ENCODE assay signal across 8 cellular contexts in genomic region chr16:73048292-73049050, GRCh38. TPM values are rescaled to one million over a fixed set of nuclear protein-coding genes. Genes with fewer than 3 reads are reported as not detected.
DNase-seq lines count a peak whose midpoint lies in the region; ATAC-seq, FAIRE-seq and TF ChIP-seq lines count a peak whose summit lies in the region.

No MANE protein-coding gene starts in this region.

- WGBS in mammary epithelial cell (ENCODE audit: low coverage, missing lambda C conversion rate): 76% methylated on average over 7 of the region's 56 CpGs
- 5% methylated on average over 56 of the region's 56 CpGs for WGBS in liver
- WGBS in transverse colon (ENCODE audit: low coverage in 1 of 2), 2 donors: 15 to 22% methylated on average over 10 to 18 of the region's 56 CpGs

- no peaks in the 10 kb centered on the region for H3K9me3 ChIP-seq in mammary epithelial cell (replicated peaks; ENCODE audit: insufficient read depth, low read length)
- H3K9me3 ChIP-seq in liver (ENCODE audit: control insufficient read depth in 4 of 4, low read length in 3 of 4): no peaks in the 10 kb centered on the region
- H3K9me3 ChIP-seq in transverse colon: no peaks in the 10 kb centered on the region

- H3K9ac ChIP-seq in mammary epithelial cell (ENCODE audit: insufficient read depth, low read length): peak overlapping the region; percentile 44
- H3K9ac ChIP-seq in liver (ENCODE audit: low read depth in 1 of 2, low read length in 2 of 2): peak overlapping the region; percentile 19 to 71

- peak overlapping the region; percentile 97 for H3K4me2 ChIP-seq in mammary epithelial cell (ENCODE audit: insufficient read depth, low read depth, low read length)

- no peaks in the 10 kb centered on the region for H4K20me1 ChIP-seq in mammary epithelial cell (ENCODE audit: insufficient read depth, low read length)

- H2AFZ ChIP-seq in mammary epithelial cell (ENCODE audit: low read depth, low read length): peak overlapping the region; percentile 76

- no peaks in the 10 kb centered on the region for H3K36me3 ChIP-seq in mammary epithelial cell (ENCODE audit: insufficient read depth, low read length)
- no peaks in the 10 kb centered on the region for H3K36me3 ChIP-seq in liver (ENCODE audit: control insufficient read depth in 4 of 4, insufficient read depth in 3 of 4, low read depth in 1 of 4, low read length in 3 of 4)
- H3K36me3 ChIP-seq in transverse colon: no peaks in the 10 kb centered on the region

- in situ Hi-C loops in mammary epithelial cell (cut with MboI; ENCODE audit: low sequenced_read_pairs in 2 of 2): no loop called here
- in situ Hi-C loops in transverse colon (cut with MboI; ENCODE audit: low pct_ligation_motif_present in 1 of 4, low pct_unique_long_range_greater_than_20kb in 1 of 4, low sequenced_read_pairs in 3 of 4): loop anchor here in 1 of 4 donors (25.0 kb wide), 1 partner anchor 211 kb away; no protein-coding TSS in a partner anchor

- H3K4me1 ChIP-seq in mammary epithelial cell (ENCODE audit: insufficient read depth, low read length): peaks cover 27% of the 10 kb centered on the region
- peaks cover 2 to 49% (median 35%) of the 10 kb centered on the region in 4 donors for H3K4me1 ChIP-seq in liver (ENCODE audit: control insufficient read depth in 4 of 4, insufficient read depth in 4 of 4, low read length in 3 of 4)
- peaks cover 40 to 83% (median 69%) of the 10 kb centered on the region in 4 donors for H3K4me1 ChIP-seq in transverse colon

- H3K4me3 ChIP-seq in mammary epithelial cell (replicated peaks in 1 of 3; ENCODE audit: insufficient read depth in 1 of 3, low read depth in 2 of 3, low read length in 3 of 3) (peak overlapping the region; percentile 56 to 74 (median 57)), liver (ENCODE audit: low read depth in 1 of 3, low read length in 3 of 3) (peak overlapping the region in 2 of 3 donors; percentile 49 to 85), transverse colon (peak overlapping the region; percentile 55 to 95 (median 72))

- no peak for TF ChIP-seq EP300 in transverse colon (IDR thresholded peaks at IDR 0.05; ENCODE audit: low read depth)

- dilution Hi-C loops in mammary epithelial cell (cut with HindIII; ENCODE audit: low sequenced_read_pairs): no loop called here

- ATAC-seq in GM18511 (IDR thresholded peaks at IDR 0.05; ENCODE audit: unreplicated experiment) (peak; percentile 27), HG03460 (IDR thresholded peaks at IDR 0.05; ENCODE audit: unreplicated experiment) (peak; percentile 4)

- CTCF ChIA-PET in mammary epithelial cell (lab: Charles Lee; ENCODE audit: low non-redundant PET): no interaction called here

- FAIRE-seq in urothelium cell line (lab: Jason Lieb, UNC): no peak

- H3K27ac ChIP-seq in mammary epithelial cell (ENCODE audit: insufficient read depth, low read depth, low read length) (peak overlapping the region; percentile 7), liver (ENCODE audit: low read depth in 1 of 2, low read length in 2 of 2) (peak overlapping the region; percentile 81 to 82), transverse colon (peak overlapping the region; percentile 92 to 96 (median 96))

- peaks cover 86% of the 10 kb centered on the region for H3K79me2 ChIP-seq in mammary epithelial cell (ENCODE audit: insufficient read depth, low read length)

- intact Hi-C loops in mammary epithelial cell (cut with micrococcal nuclease) (loop anchor here (5.0 kb wide), 3 partner anchors 76 to 546 kb away; no protein-coding TSS in a partner anchor), transverse colon (cut with DNase I; ENCODE audit: low total_unique reads) (loop anchor here (5.0 to 10.0 kb wide), 2 partner anchors 114 to 216 kb away; no protein-coding TSS in a partner anchor)

- peak in 1 of 2 donors; percentile 28 for TF ChIP-seq CTCF in mammary epithelial cell (conservative IDR thresholded peaks at IDR 0.05 in 1 of 2, IDR thresholded peaks at IDR 0.05 in 1 of 2; ENCODE audit: extremely low read depth in 1 of 2, insufficient read depth in 1 of 2, low read depth in 1 of 2, low read length in 2 of 2)
- no peak for TF ChIP-seq CTCF in liver (IDR thresholded peaks at IDR 0.05; ENCODE audit: low read depth, low read length, missing input control)
- peak in 1 of 5 experiments; percentile 28 for TF ChIP-seq CTCF in transverse colon (IDR thresholded peaks at IDR 0.05)

- peak; percentile 11 to 26 for TF ChIP-seq RAD21 in liver (IDR thresholded peaks at IDR 0.05)

- H3K27me3 ChIP-seq in mammary epithelial cell (ENCODE audit: insufficient read depth, low read length) (no peaks in the 10 kb centered on the region), liver (ENCODE audit: control insufficient read depth in 4 of 4, insufficient read depth in 4 of 4, low read length in 3 of 4) (no peaks in the 10 kb centered on the region), transverse colon (no peaks in the 10 kb centered on the region)

- peak; percentile 47 for TF ChIP-seq POLR2A in transverse colon (IDR thresholded peaks at IDR 0.05)

- BruUV-seq in mammary epithelial cell (replicated peaks; lab: Mats Ljungman, UMichigan): TSS peak; percentile 25

- DNase-seq in mammary epithelial cell (no peak), transverse colon (peak; percentile 67), NOMO-1 treated with DMSO at 0.1 percent for 48 hours (lab: John Stamatoyannopoulos, UW; ENCODE audit: unreplicated experiment) (no peak), putamen (ENCODE audit: low spot score) (no peak), urothelium cell line (ENCODE audit: low spot score) (no peak)

TF ChIP-seq in liver, 16 proteins besides CTCF, POLR2A, EP300 and RAD21:
- peak; percentile 29 for TF ChIP-seq YY1 (IDR thresholded peaks at IDR 0.05)
- peak; percentile 34 to 51 for TF ChIP-seq RXRA (IDR thresholded peaks at IDR 0.05)
- no peak for TF ChIP-seq GABPA (IDR thresholded peaks at IDR 0.05 in 1 of 2, conservative IDR thresholded peaks at IDR 0.05 in 1 of 2)
- no peak for TF ChIP-seq FOXA2 (IDR thresholded peaks at IDR 0.05)
- TF ChIP-seq ZBTB33 (IDR thresholded peaks at IDR 0.05): no peak
- TF ChIP-seq ATF3 (IDR thresholded peaks at IDR 0.05): no peak
- no peak for TF ChIP-seq REST (IDR thresholded peaks at IDR 0.05)
- TF ChIP-seq SP1 (IDR thresholded peaks at IDR 0.05): peak; percentile 16
- no peak for TF ChIP-seq MAX (IDR thresholded peaks at IDR 0.05)
- TF ChIP-seq EGR1 (IDR thresholded peaks at IDR 0.05; ENCODE audit: low read depth in 2 of 2): no peak
- TF ChIP-seq JUND (IDR thresholded peaks at IDR 0.05): no peak
- no peak for TF ChIP-seq HNF4G (IDR thresholded peaks at IDR 0.05)
- TF ChIP-seq TAF1 (conservative IDR thresholded peaks at IDR 0.05): no peak
- no peak for TF ChIP-seq HNF4A (conservative IDR thresholded peaks at IDR 0.05)
- TF ChIP-seq NR2F2 (IDR thresholded peaks at IDR 0.05): peak; percentile 72
- TF ChIP-seq FOXA1 (IDR thresholded peaks at IDR 0.05): no peak

RNA-seq across cellular contexts. Expression of gene ZFHX3, which starts 0.5 kb away (rescaled TPM):
- 10 to 100 TPM in 1 of 2 donors, 1 to 10 TPM in 1; 6.7 to 11.3 TPM for total RNA-seq in mammary epithelial cell
- 1.5 TPM for polyA plus RNA-seq in mammary epithelial cell
- 11.4 TPM for polyA minus RNA-seq in mammary epithelial cell
- 1 to 10 TPM; 3.5 to 5.9 TPM for total RNA-seq in liver
- polyA plus RNA-seq in liver: 1 to 10 TPM; 1.5 to 2.5 TPM
- 10 to 100 TPM; 12.3 to 23.7 (median 15.3) TPM for total RNA-seq in transverse colon

Comparison
In these comparisons a context has a peak if more than half of its experiments do, and no peak if none do; other contexts are left out.
1. H3K27ac ChIP-seq: peak in every context shown above with its lines; median percentile 96 in transverse colon; 82 in liver; 7 in mammary epithelial cell.